10 cellular contexts compared by ENCODE assay signal in the genomic region with DNA sequence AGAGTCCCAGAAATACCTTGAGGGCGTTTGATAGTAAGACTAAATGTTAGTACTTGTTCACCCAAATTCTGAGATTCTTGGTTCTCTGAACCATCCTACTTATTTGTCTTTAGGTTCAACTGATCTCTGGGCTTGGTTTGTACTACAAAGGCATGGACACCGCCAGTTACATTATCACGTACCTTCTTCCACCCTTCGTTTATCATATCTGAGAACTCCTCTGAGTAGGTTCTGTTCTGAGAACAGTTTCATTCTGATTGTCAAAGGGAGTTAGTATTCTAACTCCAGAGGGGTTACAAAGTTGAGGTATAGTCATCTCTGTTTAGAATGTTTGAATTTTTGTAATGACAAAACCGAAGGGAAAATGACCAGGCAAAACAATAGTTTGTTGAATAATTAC. TPM values are rescaled to one million over a fixed set of nuclear protein-coding genes. Genes with fewer than 3 reads are reported as not detected.
A peak's percentile ranks its signal among the peaks of the same experiment; 100 is the strongest.
DNase-seq lines count a peak whose midpoint lies in the region; ATAC-seq and TF ChIP-seq lines count a peak whose summit lies in the region.
"Had no signal": no experiment of that assay in that cellular context is flagged by ENCODE, and none has a peak within 500 bp of the region (broad histone marks: within the 10 kb centered on the region; RNA-seq: fewer than 3 reads in every experiment).

No MANE protein-coding gene starts in this region.

- intact Hi-C loops in activated CD4-positive, alpha-beta T cell treated with anti-CD3 and anti-CD28 coated beads, Interleukin-2, amount 10 ng/mL, durations not matched to agents 24 days and 14 days (cut with micrococcal nuclease) = loop anchor here (1.0 to 2.0 kb wide), 3 partner anchors 18 to 115 kb away; partner anchors contain the start of gene EIF2S3
- intact Hi-C loops in head of caudate nucleus (cut with DNase I) = no loop called here

- H3K4me3 Mint-ChIP-seq in activated CD4-positive, alpha-beta T cell treated with anti-CD3 and anti-CD28 coated beads, Interleukin-2, amount 10 ng/mL, durations not matched to agents 24 days and 14 days = peak overlapping the region; percentile 72

- H3K27ac ChIP-seq in smooth muscle cell (ENCODE audit: low read depth) (peak overlapping the region; percentile 47), suprapubic skin (no peak overlapping the region)
- H3K27ac ChIP-seq: esophagus muscularis mucosa had no signal

- no peaks in the 10 kb centered on the region for H3K27me3 ChIP-seq in smooth muscle cell (ENCODE audit: low read depth)
- no peaks in the 10 kb centered on the region for H3K27me3 ChIP-seq in suprapubic skin
- H3K27me3 ChIP-seq: esophagus muscularis mucosa had no signal

- TF ChIP-seq CTCF in smooth muscle cell (IDR thresholded peaks at IDR 0.05; ENCODE audit: borderline replicate concordance, insufficient read depth, poor library complexity, severe bottlenecking) (no peak), suprapubic skin (IDR thresholded peaks at IDR 0.05) (no peak)

- no peak for TF ChIP-seq POLR2A in suprapubic skin (IDR thresholded peaks at IDR 0.05)

- H3K9me3 Mint-ChIP-seq in activated CD4-positive, alpha-beta T cell treated with anti-CD3 and anti-CD28 coated beads, Interleukin-2, amount 10 ng/mL, durations not matched to agents 24 days and 14 days = no peaks in the 10 kb centered on the region

- no peaks in the 10 kb centered on the region for H3F3A ChIP-seq in smooth muscle cell (ENCODE audit: low read depth)

- H4K20me1 ChIP-seq in smooth muscle cell (ENCODE audit: low read depth) = peaks cover 100% of the 10 kb centered on the region

- ATAC-seq in HG02678 (IDR thresholded peaks at IDR 0.05; ENCODE audit: unreplicated experiment) = peak; percentile 67

- no peak for TF ChIP-seq EP300 in suprapubic skin (IDR thresholded peaks at IDR 0.05)

- H3K9me3 ChIP-seq in smooth muscle cell (replicated peaks; ENCODE audit: low read depth) (no peaks in the 10 kb centered on the region), suprapubic skin (no peaks in the 10 kb centered on the region)
- H3K9me3 ChIP-seq: esophagus muscularis mucosa had no signal

- H3K4me3 ChIP-seq in smooth muscle cell (no peak overlapping the region), suprapubic skin (no peak overlapping the region)
- H3K4me3 ChIP-seq: esophagus muscularis mucosa had no signal

- no peak overlapping the region for H3K9ac ChIP-seq in smooth muscle cell (ENCODE audit: low read depth)

- no peaks in the 10 kb centered on the region for H3K27me3 Mint-ChIP-seq in activated CD4-positive, alpha-beta T cell treated with anti-CD3 and anti-CD28 coated beads, Interleukin-2, amount 10 ng/mL, durations not matched to agents 24 days and 14 days

- H3K4me1 ChIP-seq in smooth muscle cell (ENCODE audit: low read depth) (peaks cover 22% of the 10 kb centered on the region), suprapubic skin (peaks cover 11% of the 10 kb centered on the region)

- H3K79me2 ChIP-seq in smooth muscle cell (ENCODE audit: low read depth) = peaks cover 100% of the 10 kb centered on the region

- H3K36me3 ChIP-seq in smooth muscle cell (ENCODE audit: low read depth) = peaks cover 5% of the 10 kb centered on the region
- peaks cover 1% of the 10 kb centered on the region for H3K36me3 ChIP-seq in suprapubic skin

- 97% methylated on average over 5 of the region's 5 CpGs for WGBS in smooth muscle cell (ENCODE audit: low lambda C conversion rate)
- WGBS in suprapubic skin = 82% methylated on average over 5 of the region's 5 CpGs

- H3K27ac Mint-ChIP-seq in activated CD4-positive, alpha-beta T cell treated with anti-CD3 and anti-CD28 coated beads, Interleukin-2, amount 10 ng/mL, durations not matched to agents 24 days and 14 days = peak overlapping the region; percentile 92

- H3K36me3 Mint-ChIP-seq in activated CD4-positive, alpha-beta T cell treated with anti-CD3 and anti-CD28 coated beads, Interleukin-2, amount 10 ng/mL, durations not matched to agents 24 days and 14 days (ENCODE audit: low read depth) = peaks cover 28% of the 10 kb centered on the region

- no peak for DNase-seq in activated CD4-positive, alpha-beta T cell treated with anti-CD3 and anti-CD28 coated beads, Interleukin-2, amount 10 ng/mL, durations not matched to agents 24 days and 14 days
- DNase-seq in activated CD4-positive, alpha-beta T cell treated with anti-CD3 and anti-CD28 coated beads for 1 hour = no peak
- peak; percentile 11 for DNase-seq in NAMALWA (ENCODE audit: low spot score)
- DNase-seq in smooth muscle cell (lab: John Stamatoyannopoulos, UW; ENCODE audit: unreplicated experiment) = no peak
- no peak for DNase-seq in head of caudate nucleus
- DNase-seq in suprapubic skin (ENCODE audit: low spot score in 2 of 2) = no peak
- no peak for DNase-seq in stimulated activated CD4-positive, alpha-beta T cell treated with anti-CD3 and anti-CD28 coated beads, Interleukin-15, amount 100 ng/mL, for 24 hours
- DNase-seq: midbrain had no signal

- H3K4me1 Mint-ChIP-seq in activated CD4-positive, alpha-beta T cell treated with anti-CD3 and anti-CD28 coated beads, Interleukin-2, amount 10 ng/mL, durations not matched to agents 24 days and 14 days = peaks cover 37% of the 10 kb centered on the region

- H3K4me2 ChIP-seq in smooth muscle cell = no peak overlapping the region

- no peak overlapping the region for H2AFZ ChIP-seq in smooth muscle cell (ENCODE audit: low read depth)

RNA-seq across cellular contexts. Expression of gene ZFX, which starts 19.3 kb away (rescaled TPM):
- total RNA-seq in activated CD4-positive, alpha-beta T cell treated with anti-CD3 and anti-CD28 coated beads, Interleukin-2, amount 10 ng/mL, durations not matched to agents 24 days and 14 days = 38.8 and 49.9 TPM in 2 replicates
- total RNA-seq in smooth muscle cell (52.9 and 128 TPM in 2 replicates), suprapubic skin (10 to 100 TPM; 31.4 to 61.3 (median 45.0) TPM)
- 17.1 and 31.5 TPM in 2 replicates for polyA plus RNA-seq in smooth muscle cell
